25 cellular contexts compared by ENCODE assay signal in genomic region chr22:39290248-39290720, GRCh38. TPM values are rescaled to one million over a fixed set of nuclear protein-coding genes. Genes with fewer than 3 reads are reported as not detected.
DNase-seq lines count a peak whose midpoint lies in the region; ATAC-seq, FAIRE-seq and TF ChIP-seq lines count a peak whose summit lies in the region.
"Had no signal": no experiment of that assay in that cellular context is flagged by ENCODE, and none has a peak within 500 bp of the region (broad histone marks: within the 10 kb centered on the region; RNA-seq: fewer than 3 reads in every experiment).

No MANE protein-coding gene starts in this region.

- ATAC-seq in GM12878 (no peak; the same call in 2 of the 3 replicates), right cardiac atrium (no peak), psoas muscle (no peak), natural killer cell (no peak), GM18909 (IDR thresholded peaks at IDR 0.05; ENCODE audit: poor library complexity, unreplicated experiment) (no peak), HG02678 (IDR thresholded peaks at IDR 0.05; ENCODE audit: unreplicated experiment) (no peak)
- ATAC-seq: activated CD8-positive, alpha-beta memory T cell treated with anti-CD3 and anti-CD28 coated beads, Interleukin-2, amount 10 ng/mL, durations not matched to agents 7 days and 5 days had no signal

- no peak for TF ChIP-seq EP300 in GM12878 (IDR thresholded peaks at IDR 0.05; ENCODE audit: borderline replicate concordance in 1 of 2, control insufficient read depth in 1 of 2, low read depth in 2 of 2, low read length in 2 of 2)

- WGBS in GM12878 (ENCODE audit: insufficient coverage, insufficient replicate concordance, low lambda C conversion rate, missing lambda C conversion rate), result 69% methylated on average over 12 of the region's 12 CpGs
- WGBS in right cardiac atrium, result 87% methylated on average over 12 of the region's 12 CpGs
- WGBS in psoas muscle, 3 donors, result 71 to 81% (median 81%) methylated on average over 11 to 12 of the region's 12 CpGs

- no peaks in the 10 kb centered on the region for H3K27me3 ChIP-seq in GM12878 (replicated peaks in 1 of 2; ENCODE audit: control insufficient read depth in 2 of 2, insufficient read depth in 2 of 2, low read length in 1 of 2)
- no peaks in the 10 kb centered on the region for H3K27me3 ChIP-seq in right cardiac atrium (ENCODE audit: control insufficient read depth, insufficient read depth)
- no peaks in the 10 kb centered on the region for H3K27me3 ChIP-seq in psoas muscle (ENCODE audit: insufficient read depth in 3 of 3, low read length in 2 of 3)
- H3K27me3 ChIP-seq: adrenal gland, hepatocyte had no signal

- intact Hi-C loops in GM12878 (cut with micrococcal nuclease; ENCODE audit: unreplicated experiment), result no loop called here
- intact Hi-C loops in right cardiac atrium (cut with DNase I), result no loop called here
- intact Hi-C loops in psoas muscle (cut with DNase I), result loop anchor here in 1 of 2 donors (2.0 kb wide), 1 partner anchor 53 kb away; no protein-coding TSS in a partner anchor
- intact Hi-C loops in natural killer cell (cut with micrococcal nuclease), result no loop called here

- in situ Hi-C loops in GM12878 (cut with MboI), result no loop called here

- H3K4me2 ChIP-seq in GM12878 (ENCODE audit: control insufficient read depth, insufficient read depth), result no peak overlapping the region
- H3K4me2 ChIP-seq: hepatocyte had no signal

- SMC1A ChIA-PET in GM12878 (lab: Charles Lee; ENCODE audit: uncharacterized antibody, unreplicated experiment), result interaction anchor here (1.2 kb wide), 1 partner anchor 9 kb away, joined by 3 read pairs; no protein-coding TSS in a partner anchor

- H3K9ac ChIP-seq in GM12878 (ENCODE audit: control insufficient read depth, insufficient read depth, low read length), result no peak overlapping the region

- POLR2A ChIA-PET in GM12878 (lab: Charles Lee), result interaction anchor here (0.5 kb wide), 1 partner anchor 84 kb away, joined by 3 read pairs; no protein-coding TSS in a partner anchor

- H3K4me1 ChIP-seq in GM12878 (ENCODE audit: control insufficient read depth, insufficient read depth, low read length) (peaks cover 11% of the 10 kb centered on the region), right cardiac atrium (ENCODE audit: control insufficient read depth, insufficient read depth, low read length) (peaks cover 9% of the 10 kb centered on the region), psoas muscle (peaks cover 26% of the 10 kb centered on the region)

- DNase-seq in HT-29 (ENCODE audit: low spot score), result peak; percentile 33
- no peak for DNase-seq in GM12878 (ENCODE audit: low read depth, low spot score)
- no peak for DNase-seq in right cardiac atrium
- no peak for DNase-seq in psoas muscle
- no peak for DNase-seq in natural killer cell
- no peak for DNase-seq in anterior cingulate cortex (lab: John Stamatoyannopoulos, UW)
- DNase-seq: activated CD4-positive, CD25-positive, alpha-beta regulatory T cell treated with anti-CD3 and anti-CD28 coated beads, Interleukin-2, amount 50 U/mL, for 72 hours; activated CD8-positive, alpha-beta memory T cell treated with anti-CD3 and anti-CD28 coated beads, Interleukin-2, amount 10 ng/mL, durations not matched to agents 7 days and 5 days; AML-193; central memory CD4-positive, alpha-beta T cell; COR-L47; effector CD4-positive, alpha-beta T cell; KBM-7; NCI-H1105 treated with DMSO at 0.1 percent for 48 hours; NCI-H2107; NCI-H524; occipital lobe; stimulated activated CD4-positive, alpha-beta T cell treated with anti-CD3 and anti-CD28 coated beads, Interleukin-4, amount 100 ng/mL, for 1 hour; T-helper 9 cell had no signal

- peaks cover 11 to 17% of the 10 kb centered on the region in 2 donors for H3K4me1 Mint-ChIP-seq in natural killer cell
- H3K4me1 Mint-ChIP-seq: activated CD8-positive, alpha-beta memory T cell treated with anti-CD3 and anti-CD28 coated beads, Interleukin-2, amount 10 ng/mL, durations not matched to agents 7 days and 5 days had no signal

- CTCF ChIA-PET in GM12878 (lab: Yijun Ruan, JAX), result interaction anchor here (1.3 to 1.7 kb wide), 3 partner anchors 10 to 119 kb away, joined by 3 to 6 read pairs (median 4); no protein-coding TSS in a partner anchor

- H3K79me2 ChIP-seq in GM12878 (ENCODE audit: control insufficient read depth, insufficient read depth, low read length), result no peaks in the 10 kb centered on the region
- H3K79me2 ChIP-seq: hepatocyte had no signal

- RAD21 ChIA-PET in GM12878 (lab: Charles Lee; ENCODE audit: unreplicated experiment), result no interaction called here

- H3K36me3 ChIP-seq in GM12878 (ENCODE audit: control insufficient read depth in 2 of 2, insufficient read depth in 2 of 2, low read length in 1 of 2), result no peaks in the 10 kb centered on the region
- no peaks in the 10 kb centered on the region for H3K36me3 ChIP-seq in psoas muscle (ENCODE audit: insufficient read depth in 1 of 2, low read depth in 1 of 2)
- H3K36me3 ChIP-seq: adrenal gland had no signal

- BruUV-seq in GM12878 (replicated peaks; lab: Mats Ljungman, UMichigan), result no TSS peak

- no peak overlapping the region for H3K4me3 Mint-ChIP-seq in natural killer cell
- H3K4me3 Mint-ChIP-seq: activated CD8-positive, alpha-beta memory T cell treated with anti-CD3 and anti-CD28 coated beads, Interleukin-2, amount 10 ng/mL, durations not matched to agents 7 days and 5 days had no signal

- no peaks in the 10 kb centered on the region for H3K9me3 Mint-ChIP-seq in natural killer cell

- FAIRE-seq in GM12878 (lab: Jason Lieb, UNC), result no peak
- FAIRE-seq: H54, islet of Langerhans had no signal

- no peak overlapping the region for H3K27ac ChIP-seq in GM12878 (ENCODE audit: control insufficient read depth, insufficient read depth)
- peak overlapping the region; percentile 19 for H3K27ac ChIP-seq in right cardiac atrium (ENCODE audit: low read length)
- peak overlapping the region; percentile 78 for H3K27ac ChIP-seq in psoas muscle

- TF ChIP-seq POLR2A in GM12878 (IDR thresholded peaks at IDR 0.05; ENCODE audit: low read depth, low read length), result no peak

- H4K20me1 ChIP-seq in GM12878 (ENCODE audit: control insufficient read depth, insufficient read depth), result no peaks in the 10 kb centered on the region

- no peak overlapping the region for H3K27ac Mint-ChIP-seq in natural killer cell
- H3K27ac Mint-ChIP-seq: activated CD8-positive, alpha-beta memory T cell treated with anti-CD3 and anti-CD28 coated beads, Interleukin-2, amount 10 ng/mL, durations not matched to agents 7 days and 5 days had no signal

- H3K36me3 Mint-ChIP-seq in natural killer cell, result no peaks in the 10 kb centered on the region
- H3K36me3 Mint-ChIP-seq: activated CD8-positive, alpha-beta memory T cell treated with anti-CD3 and anti-CD28 coated beads, Interleukin-2, amount 10 ng/mL, durations not matched to agents 7 days and 5 days had no signal

- TF ChIP-seq RAD21 in GM12878 (IDR thresholded peaks at IDR 0.05; ENCODE audit: insufficient read depth, low read depth, low read length), result no peak

- no peak overlapping the region for H2AFZ ChIP-seq in GM12878 (ENCODE audit: control insufficient read depth, low read depth, low read length)
- H2AFZ ChIP-seq: hepatocyte had no signal

- TF ChIP-seq CTCF in GM12878 (IDR thresholded peaks at IDR 0.05 in 2 of 3, conservative IDR thresholded peaks at IDR 0.05 in 1 of 3; ENCODE audit: control insufficient read depth in 2 of 3, extremely low read depth in 1 of 3, insufficient read depth in 1 of 3, low read depth in 3 of 3, low read length in 3 of 3) (no peak), psoas muscle (IDR thresholded peaks at IDR 0.05) (no peak), natural killer cell (IDR thresholded peaks at IDR 0.05) (no peak)

- H3K9me3 ChIP-seq in GM12878 (replicated peaks; ENCODE audit: control insufficient read depth, insufficient read depth, low read length) (no peaks in the 10 kb centered on the region; the same call in 2 of the 3 replicates), right cardiac atrium (ENCODE audit: control insufficient read depth, low read length) (no peaks in the 10 kb centered on the region), psoas muscle (no peaks in the 10 kb centered on the region)
- H3K9me3 ChIP-seq: adrenal gland had no signal

- H3K27me3 Mint-ChIP-seq in natural killer cell (ENCODE audit: low read depth in 2 of 2), result peaks cover 0 to 6% of the 10 kb centered on the region in 2 donors

- H3K4me3 ChIP-seq in GM12878 (no peak overlapping the region), right cardiac atrium (ENCODE audit: low read length) (no peak overlapping the region), psoas muscle (no peak overlapping the region)
- H3K4me3 ChIP-seq: adrenal gland, hepatocyte had no signal

RNA-seq across cellular contexts. Expression of gene RPL3, which starts 29.1 kb away (rescaled TPM):
- 2,060 and 2,152 TPM in 2 replicates for total RNA-seq in HT-29 (2014; rRNA removed; shearing (Covaris generic))
- 617 and 660 TPM in 2 replicates for total RNA-seq in GM12878 (2013; cell fraction: nucleolus; rRNA removed)
- total RNA-seq in GM12878 (2014; rRNA removed), result 3,609 and 4,063 TPM in 2 replicates
- total RNA-seq in GM12878 (2014; rRNA removed; fragmentation: Illumina TruSeq; extraction: Trizol), result 4,008 and 4,055 TPM in 2 replicates
- 3,311 and 3,339 TPM in 2 replicates for total RNA-seq in GM12878 (2021)
- 2,680 TPM for polyA plus RNA-seq in GM12878 (2011; ENCODE audit: low read depth)
- polyA plus RNA-seq in GM12878 (2011; rRNA removed), result 2,932 and 3,630 TPM in 2 replicates
- polyA plus RNA-seq in GM12878 (2011; cell fraction: cytosol; rRNA removed), result 4,949 and 6,264 TPM in 2 replicates
- polyA plus RNA-seq in GM12878 (2011; cell fraction: nucleus; rRNA removed), result 2,731 and 2,827 TPM in 2 replicates
- polyA plus RNA-seq in GM12878 (2012), result 5,254 and 5,686 TPM in 2 replicates
- 2,337 and 3,976 TPM in 2 replicates for polyA plus RNA-seq in GM12878 (2014; fragmentation: Illumina TruSeq; extraction: Trizol)
- 1,000 to 10,000 TPM; 4,597 to 6,791 TPM for polyA plus RNA-seq in GM12878 (2014; fragmentation: Nextera tagmentation; extraction: Ambion mirVana)
- polyA plus RNA-seq in GM12878 (2014; rRNA removed), result 4,251 and 4,350 TPM in 2 replicates
- polyA plus RNA-seq in GM12878 (2016; fragmentation: Nextera tagmentation; extraction: Ambion mirVana), result 1,000 to 10,000 TPM; 1,534 to 1,710 TPM
- 2,132 and 3,515 TPM in 2 replicates for polyA minus RNA-seq in GM12878 (2011; rRNA and poly(A)+ RNA removed)
- polyA minus RNA-seq in GM12878 (2011; cell fraction: cytosol; rRNA and poly(A)+ RNA removed), result 930 and 947 TPM in 2 replicates
- polyA minus RNA-seq in GM12878 (2011; cell fraction: nucleus; rRNA and poly(A)+ RNA removed), result 567 and 823 TPM in 2 replicates
- total RNA-seq in right cardiac atrium, result 1,000 to 10,000 TPM in 2 of 4 donors, 100 to 1,000 TPM in 2; 948 to 1,416 (median 984) TPM
- polyA plus RNA-seq in right cardiac atrium, result 1,325 TPM
- total RNA-seq in psoas muscle, result 100 to 1,000 TPM; 266 to 539 (median 329) TPM
- 1,000 to 10,000 TPM in 1 of 3 donors, 100 to 1,000 TPM in 2; 470 to 1,471 (median 727) TPM for polyA plus RNA-seq in psoas muscle
- 1,000 to 10,000 TPM; 1,534 to 1,757 (median 1,614) TPM for total RNA-seq in natural killer cell

RNA-seq across cellular contexts. Expression of gene PDGFB, which starts 45.5 kb away (rescaled TPM):
- 12.4 and 16.6 TPM in 2 replicates for total RNA-seq in HT-29 (2014; rRNA removed; shearing (Covaris generic))
- total RNA-seq in GM12878 (2013; cell fraction: nucleolus; rRNA removed), result not detected in 2 replicates
- total RNA-seq in GM12878 (2014; rRNA removed), result 0.56 and 1.0 TPM in 2 replicates
- total RNA-seq in GM12878 (2014; rRNA removed; fragmentation: Illumina TruSeq; extraction: Trizol), result 0.46 and 0.58 TPM in 2 replicates
- 0.98 and 1.1 TPM in 2 replicates for total RNA-seq in GM12878 (2021)
- 0.25 TPM for polyA plus RNA-seq in GM12878 (2011; ENCODE audit: low read depth)
- polyA plus RNA-seq in GM12878 (2011; rRNA removed), result not detected in 2 replicates
- 0.07 TPM in 1 of 2 replicates, not detected in the other for polyA plus RNA-seq in GM12878 (2011; cell fraction: cytosol; rRNA removed)
- 0.09 and 0.19 TPM in 2 replicates for polyA plus RNA-seq in GM12878 (2011; cell fraction: nucleus; rRNA removed)
- polyA plus RNA-seq in GM12878 (2012), result 0.39 and 1.6 TPM in 2 replicates
- 0.29 and 0.57 TPM in 2 replicates for polyA plus RNA-seq in GM12878 (2014; fragmentation: Illumina TruSeq; extraction: Trizol)
- under 1 TPM; 0.13 to 0.19 TPM for polyA plus RNA-seq in GM12878 (2014; fragmentation: Nextera tagmentation; extraction: Ambion mirVana)
- polyA plus RNA-seq in GM12878 (2014; rRNA removed), result 0.76 and 0.91 TPM in 2 replicates
- under 1 TPM; 0.23 to 0.24 TPM for polyA plus RNA-seq in GM12878 (2016; fragmentation: Nextera tagmentation; extraction: Ambion mirVana)
- not detected in 2 replicates for polyA minus RNA-seq in GM12878 (2011; rRNA and poly(A)+ RNA removed)
- polyA minus RNA-seq in GM12878 (2011; cell fraction: cytosol; rRNA and poly(A)+ RNA removed), result not detected in 2 replicates
- polyA minus RNA-seq in GM12878 (2011; cell fraction: nucleus; rRNA and poly(A)+ RNA removed), result not detected in 2 replicates
- total RNA-seq in right cardiac atrium, result 10 to 100 TPM in 3 of 4 donors, 1 to 10 TPM in 1; 9.3 to 82.1 (median 20.6) TPM
- polyA plus RNA-seq in right cardiac atrium, result 15.4 TPM
- 10 to 100 TPM in 3 of 4 donors, 1 to 10 TPM in 1; 7.5 to 16.4 (median 14.0) TPM for total RNA-seq in psoas muscle
- polyA plus RNA-seq in psoas muscle, result 10 to 100 TPM in 1 of 3 donors, 1 to 10 TPM in 2; 5.2 to 10.1 (median 5.8) TPM
- total RNA-seq in natural killer cell, result 1 to 10 TPM in 1 of 3 donors, under 1 TPM in 2; 0.28 to 1.2 (median 0.31) TPM

RNA-seq across cellular contexts. Expression of gene SYNGR1, which starts 59.5 kb away (rescaled TPM):
- total RNA-seq in HT-29 (2014; rRNA removed; shearing (Covaris generic)), result not detected in 2 replicates
- 13.0 and 13.2 TPM in 2 replicates for total RNA-seq in GM12878 (2013; cell fraction: nucleolus; rRNA removed)
- total RNA-seq in GM12878 (2014; rRNA removed), result 2.8 and 4.7 TPM in 2 replicates
- 2.0 and 2.5 TPM in 2 replicates for total RNA-seq in GM12878 (2014; rRNA removed; fragmentation: Illumina TruSeq; extraction: Trizol)
- 6.6 and 6.7 TPM in 2 replicates for total RNA-seq in GM12878 (2021)
- 1.1 TPM for polyA plus RNA-seq in GM12878 (2011; ENCODE audit: low read depth)
- polyA plus RNA-seq in GM12878 (2011; rRNA removed), result 0.33 and 0.87 TPM in 2 replicates
- polyA plus RNA-seq in GM12878 (2011; cell fraction: cytosol; rRNA removed), result 1.1 and 2.2 TPM in 2 replicates
- polyA plus RNA-seq in GM12878 (2011; cell fraction: nucleus; rRNA removed), result 1.8 and 3.1 TPM in 2 replicates
- polyA plus RNA-seq in GM12878 (2012), result 1.4 and 2.9 TPM in 2 replicates
- polyA plus RNA-seq in GM12878 (2014; fragmentation: Illumina TruSeq; extraction: Trizol), result 0.84 and 2.4 TPM in 2 replicates
- 1 to 10 TPM; 1.4 to 1.7 TPM for polyA plus RNA-seq in GM12878 (2014; fragmentation: Nextera tagmentation; extraction: Ambion mirVana)
- polyA plus RNA-seq in GM12878 (2014; rRNA removed), result 8.3 and 9.2 TPM in 2 replicates
- polyA plus RNA-seq in GM12878 (2016; fragmentation: Nextera tagmentation; extraction: Ambion mirVana), result 1 to 10 TPM; 5.7 to 6.2 TPM
- polyA minus RNA-seq in GM12878 (2011; rRNA and poly(A)+ RNA removed), result 0.52 and 1.8 TPM in 2 replicates
- not detected in 2 replicates for polyA minus RNA-seq in GM12878 (2011; cell fraction: cytosol; rRNA and poly(A)+ RNA removed)
- polyA minus RNA-seq in GM12878 (2011; cell fraction: nucleus; rRNA and poly(A)+ RNA removed), result 0.19 and 0.97 TPM in 2 replicates
- total RNA-seq in right cardiac atrium, result 10 to 100 TPM; 66.4 to 82.0 (median 70.5) TPM
- 101 TPM for polyA plus RNA-seq in right cardiac atrium
- 10 to 100 TPM; 15.3 to 20.4 (median 16.0) TPM for total RNA-seq in psoas muscle
- polyA plus RNA-seq in psoas muscle, result 10 to 100 TPM; 28.5 to 39.9 (median 37.1) TPM
- 10 to 100 TPM; 30.3 to 35.7 (median 31.3) TPM for total RNA-seq in natural killer cell
